17 cellular contexts compared by ENCODE assay signal in the genomic region with DNA sequence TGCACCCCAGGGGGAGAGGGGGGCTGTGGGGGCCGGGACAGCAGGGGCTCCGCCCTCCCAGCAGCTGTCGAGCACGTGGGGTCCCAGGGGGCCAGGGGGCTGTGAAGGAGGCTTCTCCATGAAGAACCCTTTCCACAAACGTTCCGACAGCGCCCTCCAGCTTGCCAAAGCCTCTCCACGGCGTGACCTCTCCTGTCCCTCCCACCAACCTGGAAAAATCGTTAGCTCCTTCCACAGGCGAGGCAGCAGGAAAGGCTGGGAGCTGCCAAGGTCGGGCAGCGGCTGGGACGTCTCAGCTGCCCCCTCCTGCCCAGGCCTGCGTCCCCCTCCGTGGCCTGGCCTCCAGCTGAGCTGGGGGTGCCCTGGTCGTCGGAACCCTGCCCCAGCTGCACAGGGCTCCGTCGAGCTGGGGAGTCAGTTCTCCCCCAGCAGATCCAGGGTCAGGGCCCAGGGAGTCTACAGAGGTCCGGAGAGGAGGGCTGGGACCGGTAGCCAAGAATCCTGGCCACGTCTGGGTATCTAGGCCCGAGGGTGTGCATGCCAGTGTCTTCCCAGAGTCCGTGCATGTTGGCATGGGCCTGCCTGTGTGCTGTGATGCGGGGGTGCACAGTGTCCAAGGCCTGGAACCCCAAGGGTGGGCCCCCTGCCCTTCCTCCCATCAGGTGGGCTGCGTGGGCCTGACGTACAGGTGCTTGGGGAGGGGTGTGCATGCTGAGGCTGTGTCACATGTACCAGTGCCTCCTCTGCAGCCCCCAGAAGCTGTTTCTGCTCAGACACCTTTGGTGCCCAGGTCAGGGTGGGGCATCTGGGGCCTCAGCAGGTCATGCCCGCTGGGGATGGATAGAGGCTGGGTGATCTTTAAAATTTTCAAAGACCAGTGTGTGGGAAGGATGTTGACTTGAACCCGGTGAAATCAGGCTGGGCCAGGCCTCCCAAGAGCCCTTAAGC.
"Had no signal": no experiment of that assay in that cellular context is flagged by ENCODE, and none has a peak within 500 bp of the region (broad histone marks: within the 10 kb centered on the region; RNA-seq: fewer than 3 reads in every experiment).

No MANE protein-coding gene starts in this region.

- H3K27ac ChIP-seq: brain microvascular endothelial cell, upper lobe of left lung had no signal

- H3K36me3 ChIP-seq: brain microvascular endothelial cell, upper lobe of left lung had no signal

- H3K4me1 ChIP-seq: upper lobe of left lung had no signal

- H3K9me3 ChIP-seq: upper lobe of left lung had no signal

- H3K4me3 ChIP-seq: upper lobe of left lung had no signal

- DNase-seq: activated CD4-positive, alpha-beta T cell treated with anti-CD3 and anti-CD28 coated beads for 1 hour; activated CD4-positive, alpha-beta T cell treated with anti-CD3 and anti-CD28 coated beads, Interleukin-2, amount 50 U/mL, for 48 hours; activated CD8-positive, alpha-beta memory T cell treated with anti-CD3 and anti-CD28 coated beads, Interleukin-2, amount 10 ng/mL, durations not matched to agents 7 days and 5 days; activated gamma-delta T cell; activated naive CD8-positive, alpha-beta T cell treated with anti-CD3 and anti-CD28 coated beads for 36 hours; activated T-cell treated with anti-CD3 and anti-CD28 coated beads, Interleukin-2, amount 50 U/mL, for 24 hours; brain microvascular endothelial cell; cerebellar nuclear complex; dermis blood vessel endothelial cell; erythroblast; immature natural killer cell; mesenchymal stem cell; stimulated activated CD4-positive, alpha-beta T cell treated with anti-CD3 and anti-CD28 coated beads, Interleukin-12 subunit alpha, Interleukin-12 subunit beta, amount 100 ng/mL, for 4 hours; stimulated activated naive CD4-positive, alpha-beta T cell treated with Interleukin-2 at 50 U/mL for 16 hours; T-helper 2 cell had no signal

- ATAC-seq: activated CD8-positive, alpha-beta memory T cell treated with anti-CD3 and anti-CD28 coated beads, Interleukin-2, amount 10 ng/mL, durations not matched to agents 7 days and 5 days; left lobe of liver had no signal
